1 cellular context compared by ENCODE assay signal in genomic region chr2:219314804-219315468, GRCh38.
TF ChIP-seq lines count a peak whose summit lies in the region.

No MANE protein-coding gene starts in this region.

TF ChIP-seq in SK-N-SH, 30 proteins besides CTCF, POLR2A, EP300 and RAD21 (continued from another document):
- TF ChIP-seq USF2 (IDR thresholded peaks at IDR 0.05; ENCODE audit: borderline replicate concordance, low read depth, low read length) = no peak
TF ChIP-seq in SK-N-SH: peak in this region for 1.
